In the genomic region with DNA sequence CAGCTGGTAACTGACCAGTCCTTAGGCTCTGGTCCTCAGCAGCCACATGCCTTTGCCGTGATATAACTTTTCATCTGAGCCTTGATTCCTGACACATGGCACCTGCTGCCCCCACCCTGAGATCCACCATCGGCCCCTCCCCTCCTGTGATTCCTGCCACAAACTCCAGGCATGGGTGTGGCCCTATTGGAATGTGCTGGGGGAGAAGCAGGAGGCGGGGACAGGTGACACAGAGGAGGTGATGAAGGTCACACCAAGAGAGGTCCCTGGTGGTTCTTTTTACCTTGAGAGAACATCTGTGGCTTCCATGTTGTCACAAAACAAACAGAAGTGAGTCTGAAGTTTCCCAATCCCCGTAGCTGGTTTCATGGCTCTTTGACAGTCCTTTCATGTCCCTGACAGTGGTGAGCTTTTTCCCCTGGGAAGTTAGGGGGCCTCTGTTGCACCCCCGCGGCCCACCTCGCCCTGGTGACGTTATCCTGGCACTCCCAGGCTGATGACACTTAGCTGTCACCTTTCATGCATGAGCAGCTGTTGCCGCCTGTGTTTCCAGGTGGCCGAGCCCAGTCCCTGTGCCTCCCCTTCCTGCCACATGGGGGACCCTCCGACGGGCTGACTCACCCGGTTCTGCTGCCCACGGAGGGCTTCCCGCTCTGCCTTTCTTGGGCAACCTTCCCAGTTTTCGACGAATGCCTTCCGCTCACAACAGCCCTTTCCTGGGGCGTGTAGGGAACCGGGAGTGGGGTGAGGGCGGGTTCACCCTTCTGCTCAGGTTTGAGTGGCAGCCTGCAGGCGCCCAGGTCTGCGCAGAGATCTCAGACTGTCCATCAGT, we compare ENCODE assay signal across 8 cellular contexts.
DNase-seq lines count a peak whose midpoint lies in the region; ATAC-seq, FAIRE-seq and TF ChIP-seq lines count a peak whose summit lies in the region.

No MANE protein-coding gene starts in this region.

- TF ChIP-seq POLR2A in right lobe of liver (IDR thresholded peaks at IDR 0.05) = no peak

- H3K9me3 ChIP-seq in Loucy (ENCODE audit: insufficient read depth, low read depth, low read length) (no peaks in the 10 kb centered on the region; the same call in 1 of the 2 replicates), astrocyte (ENCODE audit: insufficient read depth, low read depth, low read length) (peaks cover 5% of the 10 kb centered on the region), right lobe of liver (no peaks in the 10 kb centered on the region)

- no peaks in the 10 kb centered on the region for H3K36me3 ChIP-seq in Loucy (ENCODE audit: insufficient read depth, low read length)
- no peaks in the 10 kb centered on the region for H3K36me3 ChIP-seq in astrocyte (ENCODE audit: insufficient read depth, low read length)
- no peaks in the 10 kb centered on the region for H3K36me3 ChIP-seq in right lobe of liver

- H3K4me1 ChIP-seq in Loucy (ENCODE audit: insufficient read depth, low read length, poor library complexity, severe bottlenecking) (no peaks in the 10 kb centered on the region), astrocyte (ENCODE audit: insufficient read depth, low read length) (peaks cover 7% of the 10 kb centered on the region), right lobe of liver (no peaks in the 10 kb centered on the region)

- no peak overlapping the region for H3K27ac ChIP-seq in astrocyte (ENCODE audit: low read depth, low read length)
- no peak overlapping the region for H3K27ac ChIP-seq in right lobe of liver

- H3K4me1 Mint-ChIP-seq in astrocyte (ENCODE audit: low read depth, unreplicated experiment) = peaks cover 2% of the 10 kb centered on the region
- no peaks in the 10 kb centered on the region for H3K4me1 Mint-ChIP-seq in T-helper 2 cell treated with Interferon-gamma antibody and Interleukin-4, amounts not matched to agents 5 μg/mL and 100 μg/mL, for 36 hours (ENCODE audit: low read depth)
- no peaks in the 10 kb centered on the region for H3K4me1 Mint-ChIP-seq in activated CD8-positive, alpha-beta memory T cell treated with anti-CD3 and anti-CD28 coated beads, Interleukin-2, amount 10 ng/mL, durations not matched to agents 7 days and 5 days

- H3K9me3 Mint-ChIP-seq in astrocyte (ENCODE audit: unreplicated experiment) = peaks cover 42% of the 10 kb centered on the region
- peaks cover 17% of the 10 kb centered on the region for H3K9me3 Mint-ChIP-seq in T-helper 2 cell treated with Interferon-gamma antibody and Interleukin-4, amounts not matched to agents 5 μg/mL and 100 μg/mL, for 36 hours
- H3K9me3 Mint-ChIP-seq in activated CD8-positive, alpha-beta memory T cell treated with anti-CD3 and anti-CD28 coated beads, Interleukin-2, amount 10 ng/mL, durations not matched to agents 7 days and 5 days (ENCODE audit: low read depth) = peaks cover 9% of the 10 kb centered on the region

- H4K20me1 ChIP-seq in Loucy (ENCODE audit: insufficient read depth, low read length, poor library complexity, severe bottlenecking) (no peaks in the 10 kb centered on the region), astrocyte (ENCODE audit: insufficient read depth, low read length) (no peaks in the 10 kb centered on the region)

- no peak overlapping the region for H3K4me2 ChIP-seq in Loucy (ENCODE audit: low read depth, low read length, poor library complexity, severe bottlenecking)
- H3K4me2 ChIP-seq in astrocyte (ENCODE audit: low read length) = peak overlapping the region; percentile 13

- H3K27ac Mint-ChIP-seq in astrocyte (ENCODE audit: unreplicated experiment) = no peak overlapping the region
- no peak overlapping the region for H3K27ac Mint-ChIP-seq in T-helper 2 cell treated with Interferon-gamma antibody and Interleukin-4, amounts not matched to agents 5 μg/mL and 100 μg/mL, for 36 hours
- H3K27ac Mint-ChIP-seq in activated CD8-positive, alpha-beta memory T cell treated with anti-CD3 and anti-CD28 coated beads, Interleukin-2, amount 10 ng/mL, durations not matched to agents 7 days and 5 days = no peak overlapping the region

- H3K27me3 Mint-ChIP-seq in astrocyte (ENCODE audit: low read depth, unreplicated experiment) = peaks cover 41% of the 10 kb centered on the region
- peaks cover 12% of the 10 kb centered on the region for H3K27me3 Mint-ChIP-seq in T-helper 2 cell treated with Interferon-gamma antibody and Interleukin-4, amounts not matched to agents 5 μg/mL and 100 μg/mL, for 36 hours (ENCODE audit: low read depth)
- peaks cover 9% of the 10 kb centered on the region for H3K27me3 Mint-ChIP-seq in activated CD8-positive, alpha-beta memory T cell treated with anti-CD3 and anti-CD28 coated beads, Interleukin-2, amount 10 ng/mL, durations not matched to agents 7 days and 5 days

- DNase-seq in Caki2 (ENCODE audit: low read depth) = peak; percentile 94
- peak; percentile 54 for DNase-seq in astrocyte (ENCODE audit: low read depth)
- peak in 1 of 3 donors; percentile 39 for DNase-seq in right lobe of liver
- DNase-seq in T-helper 2 cell treated with Interferon-gamma antibody and Interleukin-4, amounts not matched to agents 5 μg/mL and 100 μg/mL, for 36 hours (ENCODE audit: low spot score) = no peak
- no peak for DNase-seq in foreskin melanocyte
- no peak for DNase-seq in activated CD8-positive, alpha-beta memory T cell treated with anti-CD3 and anti-CD28 coated beads, Interleukin-2, amount 10 ng/mL, durations not matched to agents 7 days and 5 days
- no peak for DNase-seq in NOMO-1 treated with dmso at 0.1 percent for 144 hours (lab: John Stamatoyannopoulos, UW; ENCODE audit: unreplicated experiment)

- 22% methylated on average over 11 of the region's 23 CpGs for WGBS in right lobe of liver (ENCODE audit: insufficient coverage, low coverage, low lambda C conversion rate, missing lambda C conversion rate)

- CTCF ChIA-PET in activated CD8-positive, alpha-beta memory T cell treated with anti-CD3 and anti-CD28 coated beads, Interleukin-2, amount 10 ng/mL, durations not matched to agents 7 days and 5 days (lab: Charles Lee) = interaction anchor here (1.4 to 1.6 kb wide), 2 partner anchors 11 to 17 kb away, joined by 3 to 4 read pairs; no protein-coding TSS in a partner anchor

- intact Hi-C loops in right lobe of liver (cut with DNase I) = no loop called here

- in situ Hi-C loops in Caki2 (cut with HindIII; ENCODE audit: low pct_unique_long_range_greater_than_20kb, low sequenced_read_pairs) = no loop called here

- ATAC-seq in right lobe of liver = peak; percentile 18 to 78 (median 30)
- ATAC-seq in activated CD8-positive, alpha-beta memory T cell treated with anti-CD3 and anti-CD28 coated beads, Interleukin-2, amount 10 ng/mL, durations not matched to agents 7 days and 5 days = no peak

- no peak overlapping the region for H3K9ac ChIP-seq in Loucy (ENCODE audit: low read depth, low read length, poor library complexity, severe bottlenecking)
- no peak overlapping the region for H3K9ac ChIP-seq in astrocyte (ENCODE audit: low read length)

- H3K4me3 ChIP-seq in Loucy (ENCODE audit: low read length, poor library complexity, severe bottlenecking) (no peak overlapping the region), astrocyte (ENCODE audit: insufficient read depth, low read depth, low read length) (no peak overlapping the region), right lobe of liver (no peak overlapping the region)

- peaks cover 4% of the 10 kb centered on the region for H3K36me3 Mint-ChIP-seq in astrocyte (ENCODE audit: low read depth, unreplicated experiment)
- H3K36me3 Mint-ChIP-seq in T-helper 2 cell treated with Interferon-gamma antibody and Interleukin-4, amounts not matched to agents 5 μg/mL and 100 μg/mL, for 36 hours (ENCODE audit: low read depth) = no peaks in the 10 kb centered on the region
- no peaks in the 10 kb centered on the region for H3K36me3 Mint-ChIP-seq in activated CD8-positive, alpha-beta memory T cell treated with anti-CD3 and anti-CD28 coated beads, Interleukin-2, amount 10 ng/mL, durations not matched to agents 7 days and 5 days

- no peak overlapping the region for H2AFZ ChIP-seq in Loucy (ENCODE audit: low read length)
- peak overlapping the region; percentile 23 for H2AFZ ChIP-seq in astrocyte (ENCODE audit: low read depth, low read length)

- no peak for FAIRE-seq in astrocyte (lab: Jason Lieb, UNC)

- H3K27me3 ChIP-seq in Loucy (ENCODE audit: insufficient read depth, low read length, poor library complexity, severe bottlenecking) = no peaks in the 10 kb centered on the region
- H3K27me3 ChIP-seq in astrocyte (ENCODE audit: insufficient read depth, low read length) = no peaks in the 10 kb centered on the region
- no peaks in the 10 kb centered on the region for H3K27me3 ChIP-seq in right lobe of liver

- H3K79me2 ChIP-seq in Loucy (ENCODE audit: insufficient read depth, low read length) (no peaks in the 10 kb centered on the region), astrocyte (ENCODE audit: insufficient read depth, low read length) (no peaks in the 10 kb centered on the region)

- TF ChIP-seq CTCF in Loucy (conservative IDR thresholded peaks at IDR 0.05; ENCODE audit: low read length) (peak; percentile 36), astrocyte (IDR thresholded peaks at IDR 0.05; ENCODE audit: insufficient read depth, low read depth, low read length) (peak; percentile 33), right lobe of liver (IDR thresholded peaks at IDR 0.05) (peak in 3 of 4 donors; percentile 13 to 23 (median 16))

- no peaks in the 10 kb centered on the region for H3K9me2 ChIP-seq in Loucy (replicated peaks; ENCODE audit: low read depth, low read length)

- H3K4me3 Mint-ChIP-seq in astrocyte (ENCODE audit: unreplicated experiment) = no peak overlapping the region
- no peak overlapping the region for H3K4me3 Mint-ChIP-seq in T-helper 2 cell treated with Interferon-gamma antibody and Interleukin-4, amounts not matched to agents 5 μg/mL and 100 μg/mL, for 36 hours
- no peak overlapping the region for H3K4me3 Mint-ChIP-seq in activated CD8-positive, alpha-beta memory T cell treated with anti-CD3 and anti-CD28 coated beads, Interleukin-2, amount 10 ng/mL, durations not matched to agents 7 days and 5 days

- H3F3A ChIP-seq in Loucy (ENCODE audit: low read depth) = no peaks in the 10 kb centered on the region

Comparison
In these comparisons a context has a peak if more than half of its experiments do, and no peak if none do; other contexts are left out.
1. DNase-seq: peak in Caki2 (single experiment) and astrocyte (single experiment); none in T-helper 2 cell treated with Interferon-gamma antibody and Interleukin-4, amounts not matched to agents 5 μg/mL and 100 μg/mL, for 36 hours (single experiment), foreskin melanocyte (single experiment), activated CD8-positive, alpha-beta memory T cell treated with anti-CD3 and anti-CD28 coated beads, Interleukin-2, amount 10 ng/mL, durations not matched to agents 7 days and 5 days (single experiment) and NOMO-1 treated with dmso at 0.1 percent for 144 hours (single experiment).
2. Peak in every context shown above with its lines, with median percentiles within 50 percentile points of each other: CTCF ChIP-seq.